ENCODE assay signal across 9 cellular contexts in the genomic region with DNA sequence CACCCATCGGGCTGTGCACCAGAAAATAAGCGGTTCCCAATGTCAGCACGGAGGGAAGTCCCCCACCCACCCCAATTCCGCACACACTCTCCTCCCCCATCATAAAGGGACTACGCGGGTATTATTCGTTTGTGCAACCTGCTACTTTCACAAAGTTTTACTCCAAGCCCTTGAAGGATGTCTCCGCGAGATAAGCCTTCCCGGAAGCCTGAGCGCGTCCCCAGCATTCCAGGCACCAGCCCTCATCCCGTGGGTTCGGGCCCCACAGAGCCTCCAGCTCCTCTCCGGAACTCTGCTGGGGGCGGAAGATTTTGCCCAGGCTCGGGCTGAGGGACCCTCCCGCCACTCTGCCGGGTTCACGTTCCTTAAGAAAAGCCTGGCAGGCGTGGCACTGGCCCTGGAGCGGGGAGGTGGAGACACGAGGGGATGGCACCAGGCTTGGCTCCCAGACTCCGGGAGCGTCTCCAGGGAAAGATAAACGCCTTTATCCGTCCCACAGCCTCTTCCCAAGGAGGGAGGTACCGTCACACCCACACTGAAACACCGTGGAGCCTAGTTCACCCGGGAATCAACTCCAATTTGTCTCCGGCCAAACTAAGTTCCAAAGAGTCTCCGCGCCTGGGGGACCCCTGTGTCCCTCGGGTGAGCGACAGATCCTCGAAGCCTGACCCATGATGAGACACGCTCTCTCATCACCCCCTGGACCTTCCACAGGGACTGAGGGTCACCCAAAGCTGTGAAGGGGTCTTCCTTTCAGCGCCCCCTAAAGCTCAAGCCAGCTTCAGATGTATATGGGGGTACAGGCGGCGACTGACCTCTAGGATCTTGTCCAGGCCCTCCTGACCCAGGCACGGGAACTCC. TPM values are rescaled to one million over a fixed set of nuclear protein-coding genes. Genes with fewer than 3 reads are reported as not detected.
DNase-seq lines count a peak whose midpoint lies in the region; ATAC-seq and TF ChIP-seq lines count a peak whose summit lies in the region.
"Had no signal": no experiment of that assay in that cellular context is flagged by ENCODE, and none has a peak within 500 bp of the region (broad histone marks: within the 10 kb centered on the region; RNA-seq: fewer than 3 reads in every experiment).

No MANE protein-coding gene starts in this region.

- peak overlapping the region; percentile 77 for H3K4me3 ChIP-seq in ACC112 (ENCODE audit: low read depth, low read length)
- peak overlapping the region; percentile 36 for H3K4me3 ChIP-seq in RWPE2 (ENCODE audit: severe bottlenecking)
- H3K4me3 ChIP-seq in effector memory CD4-positive, alpha-beta T cell (ENCODE audit: insufficient read depth, low read depth, low read length, poor library complexity, severe bottlenecking), result peak overlapping the region; percentile 50
- H3K4me3 ChIP-seq in retinal pigment epithelial cell (ENCODE audit: low read length), result peak overlapping the region; percentile 46

- H3K9me3 ChIP-seq in RWPE2 (ENCODE audit: severe bottlenecking), result no peaks in the 10 kb centered on the region
- no peaks in the 10 kb centered on the region for H3K9me3 ChIP-seq in effector memory CD4-positive, alpha-beta T cell (ENCODE audit: control insufficient read depth, low read length)

- no peak for DNase-seq in RWPE2 (ENCODE audit: low spot score)
- no peak for DNase-seq in effector memory CD4-positive, alpha-beta T cell
- DNase-seq in retinal pigment epithelial cell (ENCODE audit: low read depth), result no peak
- no peak for DNase-seq in sciatic nerve (ENCODE audit: low spot score)
- no peak for DNase-seq in GM10266 (ENCODE audit: extremely low spot score)

- no peak overlapping the region for H3K27ac ChIP-seq in ACC112 (ENCODE audit: low read depth, low read length)
- H3K27ac ChIP-seq in RWPE2 (ENCODE audit: poor library complexity, severe bottlenecking), result no peak overlapping the region
- H3K27ac ChIP-seq in effector memory CD4-positive, alpha-beta T cell (ENCODE audit: insufficient read depth, low read length, poor library complexity, severe bottlenecking), result no peak overlapping the region
- H3K27ac ChIP-seq: SK-N-MC had no signal

- intact Hi-C loops in sciatic nerve (cut with DNase I), result loop anchor here (5.0 kb wide), 1 partner anchor 36 kb away; no protein-coding TSS in a partner anchor

- ATAC-seq in RWPE2 (ENCODE audit: low read depth) (no peak), GM18868 (IDR thresholded peaks at IDR 0.05; ENCODE audit: unreplicated experiment) (no peak), sciatic nerve (no peak), esophagus mucosa (no peak)

- H3K27me3 ChIP-seq in ACC112 (ENCODE audit: insufficient read depth, low read length) (peaks cover 42% of the 10 kb centered on the region), RWPE2 (ENCODE audit: insufficient read depth, poor library complexity, severe bottlenecking) (no peaks in the 10 kb centered on the region)
- no peaks in the 10 kb centered on the region for H3K27me3 ChIP-seq in effector memory CD4-positive, alpha-beta T cell (replicated peaks; ENCODE audit: control insufficient read depth, insufficient read depth, low read length, poor library complexity, severe bottlenecking)

- H3K36me3 ChIP-seq in ACC112 (ENCODE audit: insufficient read depth, low read length), result no peaks in the 10 kb centered on the region
- no peaks in the 10 kb centered on the region for H3K36me3 ChIP-seq in RWPE2 (ENCODE audit: low read depth)
- no peaks in the 10 kb centered on the region for H3K36me3 ChIP-seq in effector memory CD4-positive, alpha-beta T cell (ENCODE audit: control insufficient read depth, insufficient read depth, low read length)

- H2AFZ ChIP-seq in ACC112 (ENCODE audit: low read length, unreplicated experiment), result no peak overlapping the region

- no peaks in the 10 kb centered on the region for H3K4me1 ChIP-seq in ACC112 (ENCODE audit: control insufficient read depth, insufficient read depth, low read length, unreplicated experiment)
- peaks cover 3% of the 10 kb centered on the region for H3K4me1 ChIP-seq in RWPE2 (ENCODE audit: insufficient read depth, poor library complexity, severe bottlenecking)
- peaks cover 16% of the 10 kb centered on the region for H3K4me1 ChIP-seq in effector memory CD4-positive, alpha-beta T cell (ENCODE audit: control insufficient read depth, insufficient read depth, low read length, poor library complexity, severe bottlenecking)

- no peaks in the 10 kb centered on the region for H3K79me2 ChIP-seq in ACC112 (ENCODE audit: control insufficient read depth, insufficient read depth, low read length, unreplicated experiment)

- TF ChIP-seq CTCF in RWPE2 (IDR thresholded peaks at IDR 0.05; ENCODE audit: poor library complexity, severe bottlenecking), result no peak
- no peak for TF ChIP-seq CTCF in retinal pigment epithelial cell (conservative IDR thresholded peaks at IDR 0.05; ENCODE audit: low read depth, low read length)
- TF ChIP-seq CTCF in GM10266 (IDR thresholded peaks at IDR 0.05; ENCODE audit: control insufficient read depth, insufficient read depth, low read depth, missing control alignments), result no peak

RNA-seq across cellular contexts. Expression of gene KCNK5, which starts 0.9 kb away (rescaled TPM):
- 15.6 TPM for total RNA-seq in sciatic nerve
- 5.1 TPM for total RNA-seq in esophagus mucosa
